ENCODE assay signal across 40 cellular contexts in the genomic region with DNA sequence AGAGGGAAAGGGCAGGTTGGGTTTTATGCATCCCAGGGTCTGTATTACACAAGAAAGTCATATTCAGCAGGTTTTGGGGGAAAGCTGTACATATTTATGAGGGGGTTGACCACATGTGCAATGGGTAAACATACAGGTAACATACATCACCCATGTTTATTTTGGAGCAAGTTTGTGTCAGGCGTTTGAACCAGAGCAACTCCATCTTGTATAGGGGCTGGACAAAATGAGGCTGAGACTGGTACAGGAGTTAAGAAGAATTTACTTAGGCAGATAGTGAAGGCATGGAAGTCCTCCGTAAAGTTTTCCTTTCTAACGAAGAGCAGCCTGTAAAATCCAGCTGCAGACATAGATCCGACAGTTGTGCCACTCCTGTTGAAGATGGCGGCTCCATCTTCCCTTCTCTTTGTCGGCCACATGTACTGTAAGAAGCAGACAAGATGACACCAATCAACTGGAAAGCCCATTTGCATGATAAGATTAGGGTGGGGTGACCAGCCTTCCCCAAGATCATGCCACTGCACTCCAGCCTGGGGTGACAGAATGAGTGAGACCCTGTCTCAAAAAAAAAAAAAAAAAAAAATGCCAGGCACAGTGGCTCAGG. TPM values are rescaled to one million over a fixed set of nuclear protein-coding genes. Genes with fewer than 3 reads are reported as not detected.
"Had no signal": no experiment of that assay in that cellular context is flagged by ENCODE, and none has a peak within 500 bp of the region (broad histone marks: within the 10 kb centered on the region; RNA-seq: fewer than 3 reads in every experiment).

No MANE protein-coding gene starts in this region.

- ATAC-seq: activated naive CD4-positive, alpha-beta T cell treated with anti-CD3 and anti-CD28 coated beads, Interleukin-2, amount 50 U/mL, for 72 hours; activated naive CD8-positive, alpha-beta T cell treated with anti-CD3 and anti-CD28 coated beads, Interleukin-2, amount 50 U/mL, for 24 hours; activated T-cell treated with anti-CD3 and anti-CD28 coated beads, Interleukin-2, amount 50 U/mL, for 4 hours; activated T-cell treated with anti-CD3 and anti-CD28 coated beads, Interleukin-2, amount 50 U/mL, for 72 hours; activated T-helper 17 cell treated with anti-CD3 and anti-CD28 coated beads, Interleukin-2, amount 50 U/mL, for 72 hours; body of pancreas had no signal

- H3K4me1 ChIP-seq: ascending aorta, breast epithelium had no signal

- H3K27me3 ChIP-seq: adrenal gland, ascending aorta, body of pancreas, brain microvascular endothelial cell, breast epithelium, cardiac muscle cell had no signal

- H3K36me3 ChIP-seq: adrenal gland, ascending aorta, brain microvascular endothelial cell, breast epithelium, cardiac muscle cell had no signal

- DNase-seq: activated effector memory CD4-positive, alpha-beta T cell treated with anti-CD3 and anti-CD28 coated beads, Interleukin-2, amount 50 U/mL, for 16 hours; activated effector memory CD4-positive, alpha-beta T cell treated with Interleukin-2 at 50 U/mL for 16 hours; activated gamma-delta T cell; activated gamma-delta T cell treated with Interleukin-2 at 50 U/mL for 16 hours; activated naive CD4-positive, alpha-beta T cell; activated naive CD4-positive, alpha-beta T cell treated with anti-CD3 and anti-CD28 coated beads for 36 hours; activated naive CD4-positive, alpha-beta T cell treated with anti-CD3 and anti-CD28 coated beads, Interleukin-2, amount 10 ng/mL, durations not matched to agents 7 days and 5 days; activated naive CD4-positive, alpha-beta T cell treated with anti-CD3 and anti-CD28 coated beads, Interleukin-2, amount 50 U/mL, for 16 hours; activated naive CD4-positive, alpha-beta T cell treated with Interleukin-2 at 50 U/mL for 16 hours; activated naive CD8-positive, alpha-beta T cell treated with anti-CD3 and anti-CD28 coated beads for 36 hours; activated naive CD8-positive, alpha-beta T cell treated with anti-CD3 and anti-CD28 coated beads, Interleukin-2, amount 10 ng/mL, durations not matched to agents 7 days and 5 days; activated naive CD8-positive, alpha-beta T cell treated with anti-CD3 and anti-CD28 coated beads, Interleukin-2, amount 50 U/mL, for 24 hours; activated T-cell treated with anti-CD3 and anti-CD28 coated beads, Interleukin-2, amount 50 U/mL, for 1 hour; activated T-cell treated with anti-CD3 and anti-CD28 coated beads, Interleukin-2, amount 50 U/mL, for 24 hours; activated T-cell treated with anti-CD3 and anti-CD28 coated beads, Interleukin-2, amount 50 U/mL, for 4 hours; activated T-cell treated with anti-CD3 and anti-CD28 coated beads, Interleukin-2, amount 50 U/mL, for 48 hours; activated T-cell treated with anti-CD3 and anti-CD28 coated beads, Interleukin-2, amount 50 U/mL, for 72 hours; adrenal gland; amniotic stem cell; amygdala; anterior cingulate cortex; aorta; body of pancreas; brain microvascular endothelial cell; caudate nucleus; central memory CD4-positive, alpha-beta T cell; cerebellar nuclear complex had no signal

- H3K27ac ChIP-seq: adrenal gland, ascending aorta, body of pancreas, brain microvascular endothelial cell, breast epithelium, cardiac muscle cell had no signal

- H3K9me3 Mint-ChIP-seq: activated naive CD4-positive, alpha-beta T cell treated with anti-CD3 and anti-CD28 coated beads for 36 hours; activated naive CD4-positive, alpha-beta T cell treated with anti-CD3 and anti-CD28 coated beads, Interleukin-2, amount 10 ng/mL, durations not matched to agents 7 days and 5 days; activated naive CD4-positive, alpha-beta T cell treated with anti-CD3 and anti-CD28 coated beads, Interleukin-2, amount 50 U/mL, for 24 hours; activated naive CD4-positive, alpha-beta T cell treated with anti-CD3 and anti-CD28 coated beads, Interleukin-2, amount 50 U/mL, for 72 hours; activated naive CD8-positive, alpha-beta T cell treated with anti-CD3 and anti-CD28 coated beads, Interleukin-2, amount 10 ng/mL, durations not matched to agents 7 days and 5 days; activated naive CD8-positive, alpha-beta T cell treated with anti-CD3 and anti-CD28 coated beads, Interleukin-2, amount 50 U/mL, for 24 hours; activated T-cell treated with anti-CD3 and anti-CD28 coated beads, Interleukin-2, amount 50 U/mL, for 24 hours; activated T-cell treated with anti-CD3 and anti-CD28 coated beads, Interleukin-2, amount 50 U/mL, for 4 hours; activated T-cell treated with anti-CD3 and anti-CD28 coated beads, Interleukin-2, amount 50 U/mL, for 72 hours; activated T-helper 1 cell treated with anti-CD3 and anti-CD28 coated beads, Interleukin-12 subunit alpha, Interleukin-12 subunit beta, Interleukin-2, Interleukin-4 antibody, amounts not matched to agents 30 ng/mL and 10 ng/mL and 1 ng/mL, durations not matched to agents 14 hours and 24 hours and 36 hours; activated T-helper 17 cell treated with anti-CD3 and anti-CD28 coated beads, Interleukin-2, amount 50 U/mL, for 72 hours; activated T-helper 2 cell treated with anti-CD3 and anti-CD28 coated beads, Interferon-gamma antibody, Interleukin-2, Interleukin-4, amounts not matched to agents 10 μg/mL and 5 μg/mL and 100 μg/mL, durations not matched to agents 14 hours and 24 hours and 36 hours; central memory CD8-positive, alpha-beta T cell had no signal

- FAIRE-seq: astrocyte, bronchial epithelial cell had no signal

- H3K4me3 ChIP-seq: adrenal gland, ascending aorta, body of pancreas, breast epithelium, cardiac muscle cell had no signal

- H3K9me3 ChIP-seq: adrenal gland, ascending aorta, body of pancreas, breast epithelium had no signal

- H3K36me3 Mint-ChIP-seq: activated naive CD4-positive, alpha-beta T cell treated with anti-CD3 and anti-CD28 coated beads, Interleukin-2, amount 10 ng/mL, durations not matched to agents 7 days and 5 days; activated naive CD4-positive, alpha-beta T cell treated with anti-CD3 and anti-CD28 coated beads, Interleukin-2, amount 50 U/mL, for 24 hours; activated naive CD8-positive, alpha-beta T cell treated with anti-CD3 and anti-CD28 coated beads, Interleukin-2, amount 10 ng/mL, durations not matched to agents 7 days and 5 days; brain had no signal

- H3K27ac Mint-ChIP-seq: activated naive CD4-positive, alpha-beta T cell treated with anti-CD3 and anti-CD28 coated beads for 36 hours; activated naive CD4-positive, alpha-beta T cell treated with anti-CD3 and anti-CD28 coated beads, Interleukin-2, amount 10 ng/mL, durations not matched to agents 7 days and 5 days; activated naive CD4-positive, alpha-beta T cell treated with anti-CD3 and anti-CD28 coated beads, Interleukin-2, amount 50 U/mL, for 24 hours; activated naive CD4-positive, alpha-beta T cell treated with anti-CD3 and anti-CD28 coated beads, Interleukin-2, amount 50 U/mL, for 72 hours; activated naive CD8-positive, alpha-beta T cell; activated naive CD8-positive, alpha-beta T cell treated with anti-CD3 and anti-CD28 coated beads for 36 hours; activated naive CD8-positive, alpha-beta T cell treated with anti-CD3 and anti-CD28 coated beads, Interleukin-2, amount 10 ng/mL, durations not matched to agents 7 days and 5 days; activated naive CD8-positive, alpha-beta T cell treated with anti-CD3 and anti-CD28 coated beads, Interleukin-2, amount 50 U/mL, for 24 hours; activated T-cell treated with anti-CD3 and anti-CD28 coated beads, Interleukin-2, amount 50 U/mL, for 24 hours; activated T-cell treated with anti-CD3 and anti-CD28 coated beads, Interleukin-2, amount 50 U/mL, for 72 hours; activated T-helper 1 cell treated with anti-CD3 and anti-CD28 coated beads, Interleukin-12 subunit alpha, Interleukin-12 subunit beta, Interleukin-2, Interleukin-4 antibody, amounts not matched to agents 30 ng/mL and 10 ng/mL and 1 ng/mL, durations not matched to agents 14 hours and 24 hours and 36 hours; activated T-helper 17 cell treated with anti-CD3 and anti-CD28 coated beads, Interleukin-2, amount 50 U/mL, for 72 hours; activated T-helper 2 cell treated with anti-CD3 and anti-CD28 coated beads, Interferon-gamma antibody, Interleukin-2, Interleukin-4, amounts not matched to agents 10 μg/mL and 5 μg/mL and 100 μg/mL, durations not matched to agents 14 hours and 24 hours and 36 hours; brain had no signal

- H3K4me3 Mint-ChIP-seq: activated naive CD4-positive, alpha-beta T cell treated with anti-CD3 and anti-CD28 coated beads for 36 hours; activated naive CD4-positive, alpha-beta T cell treated with anti-CD3 and anti-CD28 coated beads, Interleukin-2, amount 10 ng/mL, durations not matched to agents 7 days and 5 days; activated naive CD4-positive, alpha-beta T cell treated with anti-CD3 and anti-CD28 coated beads, Interleukin-2, amount 50 U/mL, for 24 hours; activated naive CD8-positive, alpha-beta T cell; activated naive CD8-positive, alpha-beta T cell treated with anti-CD3 and anti-CD28 coated beads for 36 hours; activated naive CD8-positive, alpha-beta T cell treated with anti-CD3 and anti-CD28 coated beads, Interleukin-2, amount 10 ng/mL, durations not matched to agents 7 days and 5 days; activated naive CD8-positive, alpha-beta T cell treated with anti-CD3 and anti-CD28 coated beads, Interleukin-2, amount 50 U/mL, for 24 hours; activated T-cell treated with anti-CD3 and anti-CD28 coated beads, Interleukin-2, amount 50 U/mL, for 24 hours; activated T-cell treated with anti-CD3 and anti-CD28 coated beads, Interleukin-2, amount 50 U/mL, for 4 hours; activated T-cell treated with anti-CD3 and anti-CD28 coated beads, Interleukin-2, amount 50 U/mL, for 72 hours; activated T-helper 1 cell treated with anti-CD3 and anti-CD28 coated beads, Interleukin-12 subunit alpha, Interleukin-12 subunit beta, Interleukin-2, Interleukin-4 antibody, amounts not matched to agents 30 ng/mL and 10 ng/mL and 1 ng/mL, durations not matched to agents 14 hours and 24 hours and 36 hours; activated T-helper 17 cell treated with anti-CD3 and anti-CD28 coated beads, Interleukin-2, amount 50 U/mL, for 72 hours; brain; central memory CD8-positive, alpha-beta T cell had no signal

- H3K27me3 Mint-ChIP-seq: activated naive CD4-positive, alpha-beta T cell treated with anti-CD3 and anti-CD28 coated beads, Interleukin-2, amount 50 U/mL, for 24 hours; activated T-cell treated with anti-CD3 and anti-CD28 coated beads, Interleukin-2, amount 50 U/mL, for 24 hours; activated T-helper 17 cell treated with anti-CD3 and anti-CD28 coated beads, Interleukin-2, amount 50 U/mL, for 72 hours; central memory CD8-positive, alpha-beta T cell had no signal

RNA-seq across cellular contexts. Expression of a gene that starts 11.3 kb away (rescaled TPM):
- total RNA-seq: activated naive CD8-positive, alpha-beta T cell treated with anti-CD3 and anti-CD28 coated beads for 36 hours; activated T-helper 1 cell treated with anti-CD3 and anti-CD28 coated beads, Interleukin-12 subunit alpha, Interleukin-12 subunit beta, Interleukin-2, Interleukin-4 antibody, amounts not matched to agents 30 ng/mL and 10 ng/mL and 1 ng/mL, durations not matched to agents 14 hours and 24 hours and 36 hours; aorta; ascending aorta; body of pancreas had no signal
- polyA plus RNA-seq: cardiac muscle cell had no signal

RNA-seq across cellular contexts. Expression of a gene that starts 32.6 kb away (rescaled TPM):
- total RNA-seq: astrocyte had no signal
